Comparison of ENCODE assay signal across 11 cellular contexts in genomic region chr15:70035719-70036077, GRCh38.
DNase-seq lines count a peak whose midpoint lies in the region; ATAC-seq, FAIRE-seq and TF ChIP-seq lines count a peak whose summit lies in the region.
"Had no signal": no experiment of that assay in that cellular context is flagged by ENCODE, and none has a peak within 500 bp of the region (broad histone marks: within the 10 kb centered on the region; RNA-seq: fewer than 3 reads in every experiment).

No MANE protein-coding gene starts in this region.

- no peaks in the 10 kb centered on the region for H3K27me3 ChIP-seq in right lobe of liver
- peaks cover 4 to 54% of the 10 kb centered on the region in 2 experiments; a peak in 4 of 5 replicates for H3K27me3 ChIP-seq in HepG2 (ENCODE audit: control insufficient read depth in 1 of 2, insufficient read depth in 2 of 2, low read length in 2 of 2)
- H3K27me3 ChIP-seq in gastrocnemius medialis: peaks cover 13 to 17% (median 14%) of the 10 kb centered on the region in 3 donors
- H3K27me3 ChIP-seq: upper lobe of left lung had no signal

- FAIRE-seq in HepG2 (lab: Jason Lieb, UNC): no peak

- H3K79me2 ChIP-seq in HepG2 (ENCODE audit: insufficient read depth, low read length): no peaks in the 10 kb centered on the region

- DNase-seq in right lobe of liver (no peak), HepG2 (ENCODE audit: low spot score) (no peak), NOMO-1 (lab: John Stamatoyannopoulos, UW; ENCODE audit: unreplicated experiment in 2 of 2) (peak; percentile 67 to 93), gastrocnemius medialis (no peak), kidney tubule cell (ENCODE audit: low spot score) (no peak), NCI-H1417 (lab: John Stamatoyannopoulos, UW) (no peak), NCI-H774 (lab: John Stamatoyannopoulos, UW) (no peak)
- DNase-seq: NCI-H2029, upper lobe of left lung had no signal

- H3K9ac ChIP-seq in HepG2 (ENCODE audit: insufficient read depth, low read depth, low read length): no peak overlapping the region

- no TSS peak for BruUV-seq in HepG2 (replicated peaks; lab: Mats Ljungman, UMichigan)

- peak; percentile 14 to 59 (median 29) for ATAC-seq in right lobe of liver
- ATAC-seq in HepG2: no peak; the same call in 2 of the 3 replicates
- peak; percentile 50 for ATAC-seq in HG02840 (IDR thresholded peaks at IDR 0.05; ENCODE audit: low FRiP score, unreplicated experiment)
- ATAC-seq in gastrocnemius medialis: no peak

- TF ChIP-seq EP300 in HepG2 (IDR thresholded peaks at IDR 0.05; ENCODE audit: low read depth in 2 of 2, low read length in 2 of 2): no peak
- no peak for TF ChIP-seq EP300 in HepG2 (CRISPR knock-in tag; IDR thresholded peaks at IDR 0.05; ENCODE audit: borderline replicate concordance)

- no peak for TF ChIP-seq CTCF in right lobe of liver (IDR thresholded peaks at IDR 0.05)
- TF ChIP-seq CTCF in HepG2 (CRISPR knock-in tag; IDR thresholded peaks at IDR 0.05): no peak
- no peak for TF ChIP-seq CTCF in gastrocnemius medialis (IDR thresholded peaks at IDR 0.05 in 4 of 5, conservative IDR thresholded peaks at IDR 0.05 in 1 of 5)

- in situ Hi-C loops in HepG2 (cut with HindIII; ENCODE audit: extremely low pct_ligation_motif_present, low pct_unique_long_range_greater_than_20kb): no loop called here
- in situ Hi-C loops in gastrocnemius medialis (cut with MboI; ENCODE audit: low sequenced_read_pairs in 4 of 4): no loop called here

- H3K9me3 ChIP-seq in right lobe of liver: no peaks in the 10 kb centered on the region
- H3K9me3 ChIP-seq in HepG2 (ENCODE audit: low read length): no peaks in the 10 kb centered on the region
- H3K9me3 ChIP-seq in gastrocnemius medialis: no peaks in the 10 kb centered on the region
- H3K9me3 ChIP-seq: upper lobe of left lung had no signal

- H3K27ac ChIP-seq in right lobe of liver (no peak overlapping the region), HepG2 (ENCODE audit: extremely low read length, insufficient read depth, low read length) (no peak overlapping the region), gastrocnemius medialis (no peak overlapping the region)
- H3K27ac ChIP-seq: upper lobe of left lung, VCaP had no signal

- no peaks in the 10 kb centered on the region for H3K4me1 ChIP-seq in right lobe of liver
- H3K4me1 ChIP-seq in HepG2 (ENCODE audit: insufficient read depth, low read length): no peaks in the 10 kb centered on the region
- H3K4me1 ChIP-seq in gastrocnemius medialis: no peaks in the 10 kb centered on the region

- CTCF ChIA-PET in HepG2 (lab: Yijun Ruan, JAX; ENCODE audit: low intra/inter-chr PET ratio, low total read pairs): no interaction called here

- H2AFZ ChIP-seq in HepG2 (ENCODE audit: low read length): no peak overlapping the region

- intact Hi-C loops in right lobe of liver (cut with DNase I) (no loop called here), HepG2 (cut with micrococcal nuclease; ENCODE audit: unreplicated experiment) (no loop called here), gastrocnemius medialis (cut with DNase I; ENCODE audit: low total_unique reads) (no loop called here)

- peaks cover 4% of the 10 kb centered on the region; the same call in 1 of the 2 replicates for H4K20me1 ChIP-seq in HepG2 (ENCODE audit: insufficient read depth, low read length)

- H3K4me3 ChIP-seq in right lobe of liver: no peak overlapping the region
- no peak overlapping the region for H3K4me3 ChIP-seq in HepG2 (replicated peaks in 1 of 3; ENCODE audit: insufficient read depth in 1 of 3, low read depth in 2 of 3, low read length in 3 of 3)
- H3K4me3 ChIP-seq in gastrocnemius medialis: no peak overlapping the region
- H3K4me3 ChIP-seq: upper lobe of left lung had no signal

- POLR2A ChIA-PET in HepG2 (lab: Yijun Ruan, JAX): no interaction called here

- TF ChIP-seq RAD21 in HepG2 (CRISPR knock-in tag; IDR thresholded peaks at IDR 0.05): no peak

- no peak overlapping the region for H3K4me2 ChIP-seq in HepG2 (ENCODE audit: low read depth, low read length)

- no peak for TF ChIP-seq POLR2A in right lobe of liver (IDR thresholded peaks at IDR 0.05)
- no peak for TF ChIP-seq POLR2A in HepG2 (IDR thresholded peaks at IDR 0.05; ENCODE audit: insufficient read depth in 1 of 2, low read depth in 2 of 2, low read length in 2 of 2)
- no peak for TF ChIP-seq POLR2A in gastrocnemius medialis (IDR thresholded peaks at IDR 0.05)

- 66% methylated on average over 6 of the region's 6 CpGs for WGBS in right lobe of liver (ENCODE audit: insufficient coverage, low coverage, low lambda C conversion rate, missing lambda C conversion rate)
- 0% methylated on average over 5 of the region's 6 CpGs for WGBS in HepG2 (ENCODE audit: low lambda C conversion rate)

- no peaks in the 10 kb centered on the region for H3K36me3 ChIP-seq in right lobe of liver
- no peaks in the 10 kb centered on the region for H3K36me3 ChIP-seq in HepG2 (replicated peaks in 1 of 2; ENCODE audit: control insufficient read depth in 1 of 2, insufficient read depth in 2 of 2, low read length in 2 of 2)
- H3K36me3 ChIP-seq in gastrocnemius medialis: no peaks in the 10 kb centered on the region
- H3K36me3 ChIP-seq: upper lobe of left lung had no signal

TF ChIP-seq in HepG2, 621 proteins besides CTCF, POLR2A, EP300 and RAD21:
- TF ChIP-seq ZNF644 (CRISPR knock-in tag; IDR thresholded peaks at IDR 0.05; ENCODE audit: low read depth) (no peak), FOXC1 (CRISPR knock-in tag; IDR thresholded peaks at IDR 0.05; ENCODE audit: borderline replicate concordance) (no peak), TRIM24 (CRISPR knock-in tag; IDR thresholded peaks at IDR 0.05) (no peak), ZNF75D (CRISPR knock-in tag; IDR thresholded peaks at IDR 0.05; ENCODE audit: borderline replicate concordance) (no peak), RCOR2 (CRISPR knock-in tag; IDR thresholded peaks at IDR 0.05) (no peak), ZFP91 (CRISPR knock-in tag; IDR thresholded peaks at IDR 0.05; ENCODE audit: borderline replicate concordance) (no peak), EZH2 (conservative IDR thresholded peaks at IDR 0.05; ENCODE audit: low read depth, low read length) (no peak), KLF16 (CRISPR knock-in tag; IDR thresholded peaks at IDR 0.05) (no peak), CREB3 (CRISPR knock-in tag; IDR thresholded peaks at IDR 0.05) (no peak), ZBTB37 (CRISPR knock-in tag; IDR thresholded peaks at IDR 0.05) (no peak), DR1 (CRISPR knock-in tag; IDR thresholded peaks at IDR 0.05) (no peak)
TF ChIP-seq in HepG2: peak in this region for 0.

Comparison
In these comparisons a context has a peak if more than half of its experiments do, and no peak if none do; other contexts are left out.
1. ATAC-seq: peak in right lobe of liver (4 of 4) and HG02840 (single experiment); none in HepG2 (single experiment) and gastrocnemius medialis (0 of 2).
2. DNase-seq: peak in NOMO-1 (2 of 2); none in right lobe of liver (0 of 3), HepG2 (single experiment), gastrocnemius medialis (0 of 2), kidney tubule cell (single experiment), NCI-H1417 (0 of 3) and NCI-H774 (single experiment).